24 cellular contexts compared by ENCODE assay signal in the genomic region with DNA sequence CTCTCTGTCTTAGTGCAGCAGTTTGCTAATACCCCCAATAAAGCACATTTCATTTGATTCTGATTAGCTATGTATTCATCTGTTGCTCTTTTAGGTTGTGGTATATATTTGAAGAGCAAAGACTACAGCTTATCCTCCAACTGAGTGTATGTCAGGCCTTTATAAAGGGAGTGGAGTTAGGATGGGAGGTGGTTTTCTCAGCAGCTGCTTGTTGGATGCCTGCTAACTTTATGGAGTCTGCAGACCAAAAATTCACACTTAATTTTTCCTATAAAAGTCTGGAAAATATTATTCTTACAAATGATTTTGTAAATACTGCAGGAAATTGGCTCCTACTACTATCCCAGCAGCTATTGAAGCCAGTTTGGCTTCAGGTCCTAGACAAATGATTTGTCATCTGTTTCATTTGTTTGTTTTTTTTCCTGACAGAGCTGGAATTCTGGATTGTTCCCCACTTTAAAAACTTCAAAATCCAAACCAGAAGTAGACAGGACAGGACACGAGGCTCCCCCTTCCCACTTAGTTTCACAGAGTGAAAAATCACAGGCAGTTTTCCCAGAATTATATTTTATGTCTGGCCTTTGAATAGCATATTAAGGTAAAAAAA.
DNase-seq lines count a peak whose midpoint lies in the region; ATAC-seq and TF ChIP-seq lines count a peak whose summit lies in the region.
"Had no signal": no experiment of that assay in that cellular context is flagged by ENCODE, and none has a peak within 500 bp of the region (broad histone marks: within the 10 kb centered on the region; RNA-seq: fewer than 3 reads in every experiment).

No MANE protein-coding gene starts in this region.

- H3K4me1 ChIP-seq in ascending aorta (peaks cover 0 to 4% of the 10 kb centered on the region in 2 donors), heart left ventricle (peaks cover 0 to 30% (median 0%) of the 10 kb centered on the region in 12 donors), right cardiac atrium (ENCODE audit: control insufficient read depth, insufficient read depth, low read length) (peaks cover 1% of the 10 kb centered on the region), subcutaneous abdominal adipose tissue (ENCODE audit: control insufficient read depth in 5 of 5, insufficient read depth in 5 of 5, low read length in 5 of 5) (peaks cover 0 to 23% (median 16%) of the 10 kb centered on the region in 5 donors)
- H3K4me1 ChIP-seq: BLaER1 had no signal

- no peaks in the 10 kb centered on the region for H3K36me3 ChIP-seq in ascending aorta
- no peaks in the 10 kb centered on the region for H3K36me3 ChIP-seq in heart left ventricle
- H3K36me3 ChIP-seq in subcutaneous abdominal adipose tissue (ENCODE audit: control insufficient read depth in 5 of 5, insufficient read depth in 5 of 5, low read length in 5 of 5), result peaks cover 0 to 12% (median 4%) of the 10 kb centered on the region in 5 donors
- H3K36me3 ChIP-seq: BLaER1 had no signal

- H3K27me3 Mint-ChIP-seq in glutamatergic neuron (ENCODE audit: unreplicated experiment), result no peaks in the 10 kb centered on the region
- H3K27me3 Mint-ChIP-seq: CD4-positive, alpha-beta T cell; IgD-negative memory B cell had no signal

- H3K4me3 Mint-ChIP-seq in glutamatergic neuron (ENCODE audit: unreplicated experiment), result no peak overlapping the region
- H3K4me3 Mint-ChIP-seq: CD4-positive, alpha-beta T cell; IgD-negative memory B cell had no signal

- DNase-seq in ascending aorta (ENCODE audit: low spot score in 2 of 2) (no peak), heart left ventricle (no peak), right cardiac atrium (no peak), glutamatergic neuron (no peak), substantia nigra (lab: John Stamatoyannopoulos, UW) (no peak)
- DNase-seq: CD4-positive, alpha-beta T cell; DMS79 treated with DMSO at 0.1 percent for 48 hours; GF-D8; NCI-H1048; NCI-H1417; NCI-H1694; NCI-H2029 treated with DMSO at 0.1 percent for 48 hours; NCI-H2227 treated with DMSO at 0.1 percent for 48 hours; NCI-H526 treated with DMSO at 0.1 percent for 48 hours; SIG-M5 had no signal

- no peaks in the 10 kb centered on the region for H3K36me3 Mint-ChIP-seq in glutamatergic neuron (ENCODE audit: unreplicated experiment)

- no peak for TF ChIP-seq POLR2A in heart left ventricle (IDR thresholded peaks at IDR 0.05)

- no peak overlapping the region for H3K27ac Mint-ChIP-seq in glutamatergic neuron (ENCODE audit: unreplicated experiment)
- H3K27ac Mint-ChIP-seq: CD4-positive, alpha-beta T cell; IgD-negative memory B cell had no signal

- no peak overlapping the region for H3K9ac ChIP-seq in subcutaneous abdominal adipose tissue (ENCODE audit: low read length in 5 of 5)
- H3K9ac ChIP-seq: BLaER1, KMS-11 had no signal

- TF ChIP-seq CTCF in ascending aorta (IDR thresholded peaks at IDR 0.05) (no peak), heart left ventricle (IDR thresholded peaks at IDR 0.05) (no peak), glutamatergic neuron (IDR thresholded peaks at IDR 0.05; ENCODE audit: partially characterized antibody, unreplicated experiment) (no peak)

- peaks cover 7% of the 10 kb centered on the region for H3K4me1 Mint-ChIP-seq in glutamatergic neuron (ENCODE audit: low read depth, unreplicated experiment)
- H3K4me1 Mint-ChIP-seq: IgD-negative memory B cell had no signal

- H3K9me3 ChIP-seq in ascending aorta (peaks cover 0 to 3% of the 10 kb centered on the region in 2 donors), heart left ventricle (peaks cover 0 to 11% (median 0%) of the 10 kb centered on the region in 12 donors), right cardiac atrium (ENCODE audit: control insufficient read depth, low read length) (no peaks in the 10 kb centered on the region), subcutaneous abdominal adipose tissue (ENCODE audit: control insufficient read depth in 5 of 5, low read length in 5 of 5) (no peaks in the 10 kb centered on the region)
- H3K9me3 ChIP-seq: BLaER1 had no signal

- H3K27me3 ChIP-seq in ascending aorta, result no peaks in the 10 kb centered on the region
- H3K27me3 ChIP-seq in heart left ventricle, result no peaks in the 10 kb centered on the region
- H3K27me3 ChIP-seq in right cardiac atrium (ENCODE audit: control insufficient read depth, insufficient read depth), result no peaks in the 10 kb centered on the region
- H3K27me3 ChIP-seq in subcutaneous abdominal adipose tissue (ENCODE audit: control insufficient read depth in 5 of 5, insufficient read depth in 4 of 5, low read length in 5 of 5), result no peaks in the 10 kb centered on the region
- H3K27me3 ChIP-seq: BLaER1 had no signal

- H3K4me3 ChIP-seq in ascending aorta (no peak overlapping the region), heart left ventricle (no peak overlapping the region), right cardiac atrium (ENCODE audit: low read length) (no peak overlapping the region), subcutaneous abdominal adipose tissue (ENCODE audit: low read depth in 1 of 5, low read length in 5 of 5) (no peak overlapping the region)
- H3K4me3 ChIP-seq: BLaER1, SK-N-MC had no signal

- H3K27ac ChIP-seq in ascending aorta (peak overlapping the region; percentile 17 to 24), heart left ventricle (peak overlapping the region in 7 of 12 donors; percentile 26 to 77 (median 66)), right cardiac atrium (ENCODE audit: low read length) (no peak overlapping the region), subcutaneous abdominal adipose tissue (ENCODE audit: low read depth, low read length) (peak overlapping the region; percentile 46), substantia nigra (ENCODE audit: low read depth, low read length, poor library complexity, severe bottlenecking) (no peak overlapping the region)
- H3K27ac ChIP-seq: BLaER1, HL-60, KMS-11, RWPE1, SK-N-MC had no signal

- ATAC-seq in heart left ventricle, result peak; percentile 27 to 70 (median 48)
- peak; percentile 31 to 80 for ATAC-seq in right cardiac atrium
- ATAC-seq in HG02885 (IDR thresholded peaks at IDR 0.05; ENCODE audit: poor library complexity, unreplicated experiment), result no peak
- ATAC-seq: HCT116 had no signal

- intact Hi-C loops in ascending aorta (cut with DNase I) (no loop called here), heart left ventricle (cut with DNase I) (no loop called here), right cardiac atrium (cut with DNase I) (no loop called here)

- H3K9me3 Mint-ChIP-seq in glutamatergic neuron (ENCODE audit: unreplicated experiment), result peaks cover 2% of the 10 kb centered on the region

- WGBS in heart left ventricle, 4 donors, result 56 to 67% (median 60%) methylated on average over 1 of the region's 1 CpG
- WGBS in right cardiac atrium, result 49% methylated on average over 1 of the region's 1 CpG

Comparison
In these comparisons a context has a peak if more than half of its experiments do, and no peak if none do; other contexts are left out.
1. H3K27ac ChIP-seq: peak in ascending aorta (2 of 2), heart left ventricle (7 of 12) and subcutaneous abdominal adipose tissue (single experiment); none in right cardiac atrium (single experiment) and substantia nigra (single experiment).